In genomic region chr1:64934115-64934880, GRCh38 we compare ENCODE assay signal across 1 cellular context.
A peak's percentile ranks its signal among the peaks of the same experiment; 100 is the strongest.
TF ChIP-seq lines count a peak whose summit lies in the region.

No MANE protein-coding gene starts in this region.

TF ChIP-seq in HepG2, 621 proteins besides CTCF, POLR2A, EP300 and RAD21 (continued from another document and continues in another):
- TF ChIP-seq CEBPB (IDR thresholded peaks at IDR 0.05; ENCODE audit: borderline replicate concordance, low read depth, low read length) (peak; percentile 76), RFX1 (IDR thresholded peaks at IDR 0.05) (no peak), SYNCRIP (IDR thresholded peaks at IDR 0.05; ENCODE audit: insufficient read depth, low read depth, low read length) (no peak), ZNF12 (CRISPR knock-in tag; IDR thresholded peaks at IDR 0.05) (no peak), CBX2 (IDR thresholded peaks at IDR 0.05; ENCODE audit: low read depth, low read length) (no peak), CBX2 (CRISPR knock-in tag; IDR thresholded peaks at IDR 0.05; ENCODE audit: low read depth) (no peak), SMAD3 (CRISPR knock-in tag; IDR thresholded peaks at IDR 0.05) (no peak), CEBPG (CRISPR knock-in tag; IDR thresholded peaks at IDR 0.05) (peak; percentile 52; the same call in 1 of the 2 replicates), CBFB (CRISPR knock-in tag; IDR thresholded peaks at IDR 0.05) (no peak), ZFYVE20 (CRISPR knock-in tag; IDR thresholded peaks at IDR 0.05; ENCODE audit: borderline replicate concordance, low read depth) (no peak), LCORL (IDR thresholded peaks at IDR 0.05) (no peak), LCORL (CRISPR knock-in tag; IDR thresholded peaks at IDR 0.05) (peak; percentile 37; the same call in 1 of the 2 replicates), MIER2 (CRISPR knock-in tag; IDR thresholded peaks at IDR 0.05) (no peak), SMAD1 (CRISPR knock-in tag; IDR thresholded peaks at IDR 0.05; ENCODE audit: borderline replicate concordance, low read depth) (no peak), HNRNPUL1 (IDR thresholded peaks at IDR 0.05; ENCODE audit: low read depth, low read length) (no peak), ZNF644 (CRISPR knock-in tag; IDR thresholded peaks at IDR 0.05; ENCODE audit: low read depth) (peak; percentile 25; the same call in 1 of the 2 replicates), ZNF484 (CRISPR knock-in tag; IDR thresholded peaks at IDR 0.05; ENCODE audit: borderline replicate concordance, low read depth) (no peak), JUN (CRISPR knock-in tag; IDR thresholded peaks at IDR 0.05) (no peak), ZNF234 (CRISPR knock-in tag; conservative IDR thresholded peaks at IDR 0.05) (no peak), GATAD2A (CRISPR knock-in tag; IDR thresholded peaks at IDR 0.05) (peak; percentile 63), ZKSCAN1 (IDR thresholded peaks at IDR 0.05; ENCODE audit: low read length) (no peak), ATF7-NPFF (CRISPR knock-in tag; IDR thresholded peaks at IDR 0.05; ENCODE audit: low read depth) (no peak), SOX5 (CRISPR knock-in tag; IDR thresholded peaks at IDR 0.05; ENCODE audit: borderline replicate concordance) (no peak), ZNF160 (CRISPR knock-in tag; IDR thresholded peaks at IDR 0.05) (no peak), NR2C2 (CRISPR knock-in tag; IDR thresholded peaks at IDR 0.05; ENCODE audit: borderline replicate concordance) (peak; percentile 36; the same call in 1 of the 2 replicates), MEF2D (CRISPR knock-in tag; IDR thresholded peaks at IDR 0.05) (no peak), EZH2 (conservative IDR thresholded peaks at IDR 0.05; ENCODE audit: low read depth, low read length) (no peak), JUND (CRISPR knock-in tag; IDR thresholded peaks at IDR 0.05) (peak; percentile 28; the same call in 1 of the 2 replicates), PCBP1 (IDR thresholded peaks at IDR 0.05; ENCODE audit: borderline replicate concordance, low read depth, low read length) (no peak), AHR (CRISPR knock-in tag; IDR thresholded peaks at IDR 0.05) (no peak), ELF1 (CRISPR knock-in tag; IDR thresholded peaks at IDR 0.05) (no peak), ERF (CRISPR knock-in tag; IDR thresholded peaks at IDR 0.05) (no peak), ZFP91 (CRISPR knock-in tag; IDR thresholded peaks at IDR 0.05; ENCODE audit: borderline replicate concordance) (no peak), ZNF296 (CRISPR knock-in tag; conservative IDR thresholded peaks at IDR 0.05) (no peak), ZNF670 (CRISPR knock-in tag; IDR thresholded peaks at IDR 0.05; ENCODE audit: borderline replicate concordance) (no peak), ZNF75D (CRISPR knock-in tag; IDR thresholded peaks at IDR 0.05; ENCODE audit: borderline replicate concordance) (no peak), MYNN (CRISPR knock-in tag; IDR thresholded peaks at IDR 0.05; ENCODE audit: low read depth) (no peak), RNF219 (CRISPR knock-in tag; IDR thresholded peaks at IDR 0.05) (no peak), KDM6A (CRISPR knock-in tag; IDR thresholded peaks at IDR 0.05; ENCODE audit: low read depth) (0 out of 2 replicates have a peak, but pooled peaks have one; percentile 11), BRD4 (CRISPR knock-in tag; IDR thresholded peaks at IDR 0.05) (no peak), ZNF674 (CRISPR knock-in tag; IDR thresholded peaks at IDR 0.05; ENCODE audit: low read depth) (no peak), PRDM15 (CRISPR knock-in tag; IDR thresholded peaks at IDR 0.05) (0 out of 2 replicates have a peak, but pooled peaks have one; percentile 40), POLR2AphosphoS2 (IDR thresholded peaks at IDR 0.05; ENCODE audit: low read depth, low read length) (no peak), ZNF230 (CRISPR knock-in tag; IDR thresholded peaks at IDR 0.05) (no peak)
- TF ChIP-seq, protein P1, sequence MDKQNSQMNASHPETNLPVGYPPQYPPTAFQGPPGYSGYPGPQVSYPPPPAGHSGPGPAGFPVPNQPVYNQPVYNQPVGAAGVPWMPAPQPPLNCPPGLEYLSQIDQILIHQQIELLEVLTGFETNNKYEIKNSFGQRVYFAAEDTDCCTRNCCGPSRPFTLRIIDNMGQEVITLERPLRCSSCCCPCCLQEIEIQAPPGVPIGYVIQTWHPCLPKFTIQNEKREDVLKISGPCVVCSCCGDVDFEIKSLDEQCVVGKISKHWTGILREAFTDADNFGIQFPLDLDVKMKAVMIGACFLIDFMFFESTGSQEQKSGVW (CRISPR knock-in tag; IDR thresholded peaks at IDR 0.05; ENCODE audit: borderline replicate concordance): no peak
- TF ChIP-seq, protein P2, sequence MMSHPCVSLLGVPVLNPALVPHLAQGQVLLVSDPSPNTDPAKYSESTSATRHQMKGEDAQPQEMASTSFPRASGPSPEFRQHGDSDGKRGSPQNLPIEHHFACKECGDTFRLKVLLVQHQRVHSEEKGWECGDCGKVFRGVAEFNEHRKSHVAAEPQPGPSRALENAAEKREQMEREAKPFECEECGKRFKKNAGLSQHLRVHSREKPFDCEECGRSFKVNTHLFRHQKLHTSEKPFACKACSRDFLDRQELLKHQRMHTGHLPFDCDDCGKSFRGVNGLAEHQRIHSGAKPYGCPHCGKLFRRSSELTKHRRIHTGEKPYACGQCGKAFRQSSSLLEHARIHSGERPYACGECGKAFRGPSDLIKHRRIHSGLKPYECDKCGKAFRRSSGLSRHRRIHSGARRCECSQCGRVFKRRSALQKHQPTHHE (CRISPR knock-in tag; IDR thresholded peaks at IDR 0.05; ENCODE audit: borderline replicate concordance): no peak
- TF ChIP-seq, protein P3, sequence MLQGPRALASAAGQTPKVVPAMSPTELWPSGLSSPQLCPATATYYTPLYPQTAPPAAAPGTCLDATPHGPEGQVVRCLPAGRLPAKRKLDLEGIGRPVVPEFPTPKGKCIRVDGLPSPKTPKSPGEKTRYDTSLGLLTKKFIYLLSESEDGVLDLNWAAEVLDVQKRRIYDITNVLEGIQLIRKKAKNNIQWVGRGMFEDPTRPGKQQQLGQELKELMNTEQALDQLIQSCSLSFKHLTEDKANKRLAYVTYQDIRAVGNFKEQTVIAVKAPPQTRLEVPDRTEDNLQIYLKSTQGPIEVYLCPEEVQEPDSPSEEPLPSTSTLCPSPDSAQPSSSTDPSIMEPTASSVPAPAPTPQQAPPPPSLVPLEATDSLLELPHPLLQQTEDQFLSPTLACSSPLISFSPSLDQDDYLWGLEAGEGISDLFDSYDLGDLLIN (CRISPR knock-in tag; IDR thresholded peaks at IDR 0.05; ENCODE audit: borderline replicate concordance): no peak
- TF ChIP-seq, protein P4, sequence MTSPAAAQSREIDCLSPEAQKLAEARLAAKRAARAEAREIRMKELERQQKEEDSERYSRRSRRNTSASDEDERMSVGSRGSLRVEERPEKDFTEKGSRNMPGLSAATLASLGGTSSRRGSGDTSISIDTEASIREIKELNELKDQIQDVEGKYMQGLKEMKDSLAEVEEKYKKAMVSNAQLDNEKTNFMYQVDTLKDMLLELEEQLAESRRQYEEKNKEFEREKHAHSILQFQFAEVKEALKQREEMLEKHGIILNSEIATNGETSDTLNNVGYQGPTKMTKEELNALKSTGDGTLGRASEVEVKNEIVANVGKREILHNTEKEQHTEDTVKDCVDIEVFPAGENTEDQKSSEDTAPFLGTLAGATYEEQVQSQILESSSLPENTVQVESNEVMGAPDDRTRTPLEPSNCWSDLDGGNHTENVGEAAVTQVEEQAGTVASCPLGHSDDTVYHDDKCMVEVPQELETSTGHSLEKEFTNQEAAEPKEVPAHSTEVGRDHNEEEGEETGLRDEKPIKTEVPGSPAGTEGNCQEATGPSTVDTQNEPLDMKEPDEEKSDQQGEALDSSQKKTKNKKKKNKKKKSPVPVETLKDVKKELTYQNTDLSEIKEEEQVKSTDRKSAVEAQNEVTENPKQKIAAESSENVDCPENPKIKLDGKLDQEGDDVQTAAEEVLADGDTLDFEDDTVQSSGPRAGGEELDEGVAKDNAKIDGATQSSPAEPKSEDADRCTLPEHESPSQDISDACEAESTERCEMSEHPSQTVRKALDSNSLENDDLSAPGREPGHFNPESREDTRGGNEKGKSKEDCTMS (CRISPR knock-in tag; conservative IDR thresholded peaks at IDR 0.05): no peak
- TF ChIP-seq, protein P5, sequence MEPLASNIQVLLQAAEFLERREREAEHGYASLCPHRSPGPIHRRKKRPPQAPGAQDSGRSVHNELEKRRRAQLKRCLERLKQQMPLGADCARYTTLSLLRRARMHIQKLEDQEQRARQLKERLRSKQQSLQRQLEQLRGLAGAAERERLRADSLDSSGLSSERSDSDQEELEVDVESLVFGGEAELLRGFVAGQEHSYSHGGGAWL (CRISPR knock-in tag; IDR thresholded peaks at IDR 0.05): no peak
- TF ChIP-seq, protein P6, sequence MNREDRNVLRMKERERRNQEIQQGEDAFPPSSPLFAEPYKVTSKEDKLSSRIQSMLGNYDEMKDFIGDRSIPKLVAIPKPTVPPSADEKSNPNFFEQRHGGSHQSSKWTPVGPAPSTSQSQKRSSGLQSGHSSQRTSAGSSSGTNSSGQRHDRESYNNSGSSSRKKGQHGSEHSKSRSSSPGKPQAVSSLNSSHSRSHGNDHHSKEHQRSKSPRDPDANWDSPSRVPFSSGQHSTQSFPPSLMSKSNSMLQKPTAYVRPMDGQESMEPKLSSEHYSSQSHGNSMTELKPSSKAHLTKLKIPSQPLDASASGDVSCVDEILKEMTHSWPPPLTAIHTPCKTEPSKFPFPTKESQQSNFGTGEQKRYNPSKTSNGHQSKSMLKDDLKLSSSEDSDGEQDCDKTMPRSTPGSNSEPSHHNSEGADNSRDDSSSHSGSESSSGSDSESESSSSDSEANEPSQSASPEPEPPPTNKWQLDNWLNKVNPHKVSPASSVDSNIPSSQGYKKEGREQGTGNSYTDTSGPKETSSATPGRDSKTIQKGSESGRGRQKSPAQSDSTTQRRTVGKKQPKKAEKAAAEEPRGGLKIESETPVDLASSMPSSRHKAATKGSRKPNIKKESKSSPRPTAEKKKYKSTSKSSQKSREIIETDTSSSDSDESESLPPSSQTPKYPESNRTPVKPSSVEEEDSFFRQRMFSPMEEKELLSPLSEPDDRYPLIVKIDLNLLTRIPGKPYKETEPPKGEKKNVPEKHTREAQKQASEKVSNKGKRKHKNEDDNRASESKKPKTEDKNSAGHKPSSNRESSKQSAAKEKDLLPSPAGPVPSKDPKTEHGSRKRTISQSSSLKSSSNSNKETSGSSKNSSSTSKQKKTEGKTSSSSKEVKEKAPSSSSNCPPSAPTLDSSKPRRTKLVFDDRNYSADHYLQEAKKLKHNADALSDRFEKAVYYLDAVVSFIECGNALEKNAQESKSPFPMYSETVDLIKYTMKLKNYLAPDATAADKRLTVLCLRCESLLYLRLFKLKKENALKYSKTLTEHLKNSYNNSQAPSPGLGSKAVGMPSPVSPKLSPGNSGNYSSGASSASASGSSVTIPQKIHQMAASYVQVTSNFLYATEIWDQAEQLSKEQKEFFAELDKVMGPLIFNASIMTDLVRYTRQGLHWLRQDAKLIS (CRISPR knock-in tag; IDR thresholded peaks at IDR 0.05): no peak
- TF ChIP-seq, protein P7, sequence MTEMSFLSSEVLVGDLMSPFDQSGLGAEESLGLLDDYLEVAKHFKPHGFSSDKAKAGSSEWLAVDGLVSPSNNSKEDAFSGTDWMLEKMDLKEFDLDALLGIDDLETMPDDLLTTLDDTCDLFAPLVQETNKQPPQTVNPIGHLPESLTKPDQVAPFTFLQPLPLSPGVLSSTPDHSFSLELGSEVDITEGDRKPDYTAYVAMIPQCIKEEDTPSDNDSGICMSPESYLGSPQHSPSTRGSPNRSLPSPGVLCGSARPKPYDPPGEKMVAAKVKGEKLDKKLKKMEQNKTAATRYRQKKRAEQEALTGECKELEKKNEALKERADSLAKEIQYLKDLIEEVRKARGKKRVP (CRISPR knock-in tag; IDR thresholded peaks at IDR 0.05): peak in 1 of 2 experiments; percentile 61; a peak in 1 of 4 replicates
